ENCODE assay signal across 8 cellular contexts in genomic region chr6:71349395-71349794, GRCh38.
DNase-seq lines count a peak whose midpoint lies in the region; ATAC-seq and TF ChIP-seq lines count a peak whose summit lies in the region.

No MANE protein-coding gene starts in this region.

- no peaks in the 10 kb centered on the region for H4K20me1 ChIP-seq in GM23338 (replicated peaks; ENCODE audit: insufficient read depth)

- H3K27ac Mint-ChIP-seq in GM23338 = no peak overlapping the region
- no peak overlapping the region for H3K27ac Mint-ChIP-seq in activated naive CD8-positive, alpha-beta T cell treated with anti-CD3 and anti-CD28 coated beads for 36 hours

- ATAC-seq in GM23338 (no peak), Panc1 (no peak), GM21360 (IDR thresholded peaks at IDR 0.05; ENCODE audit: unreplicated experiment) (no peak)

- no TSS peak for BruUV-seq in Panc1 (replicated peaks; lab: Mats Ljungman, UMichigan)

- no peak overlapping the region for H2AFZ ChIP-seq in GM23338

- H3K36me3 ChIP-seq in GM23338 (ENCODE audit: insufficient read depth) (no peaks in the 10 kb centered on the region), Panc1 (ENCODE audit: control insufficient read depth, insufficient read depth, low read length) (no peaks in the 10 kb centered on the region), esophagus muscularis mucosa (no peaks in the 10 kb centered on the region)

- POLR2A ChIA-PET in Panc1 (lab: Charles Lee) = no interaction called here

- no peaks in the 10 kb centered on the region for H3K79me2 ChIP-seq in GM23338 (replicated peaks; ENCODE audit: insufficient read depth)

- WGBS in esophagus muscularis mucosa = 35% methylated on average over 3 of the region's 3 CpGs

- TF ChIP-seq EP300 in esophagus muscularis mucosa (IDR thresholded peaks at IDR 0.05) = no peak

- H3K27ac ChIP-seq in GM23338 (ENCODE audit: low read depth) = no peak overlapping the region
- no peak overlapping the region for H3K27ac ChIP-seq in Panc1 (ENCODE audit: low read length)
- H3K27ac ChIP-seq in esophagus muscularis mucosa (replicated peaks in 1 of 4) = peak overlapping the region; percentile 3 to 79 (median 67)

- H3K4me2 ChIP-seq in GM23338 = no peak overlapping the region

- H3K9me3 ChIP-seq in Panc1 (ENCODE audit: control insufficient read depth, insufficient read depth, low read depth, low read length) (no peaks in the 10 kb centered on the region), esophagus muscularis mucosa (no peaks in the 10 kb centered on the region)

- H3K4me1 ChIP-seq in GM23338 (ENCODE audit: insufficient read depth) (no peaks in the 10 kb centered on the region), Panc1 (ENCODE audit: control insufficient read depth, insufficient read depth, low read length) (no peaks in the 10 kb centered on the region), esophagus muscularis mucosa (peaks cover 20 to 26% (median 22%) of the 10 kb centered on the region in 4 donors)

- TF ChIP-seq CTCF in AG09309 (IDR thresholded peaks at IDR 0.05; ENCODE audit: control insufficient read depth, insufficient read depth, low read depth, low read length, missing control alignments) (peak; percentile 44), GM23338 (conservative IDR thresholded peaks at IDR 0.05; ENCODE audit: low read depth in 2 of 2) (peak in 1 of 2 experiments; percentile 87; a peak in 3 of 4 replicates), Panc1 (IDR thresholded peaks at IDR 0.05) (peak; percentile 73; the same call in 1 of the 2 replicates), esophagus muscularis mucosa (IDR thresholded peaks at IDR 0.05) (peak; percentile 64 to 78 (median 69))

- TF ChIP-seq POLR2A in esophagus muscularis mucosa (IDR thresholded peaks at IDR 0.05; ENCODE audit: low read depth) = no peak

- no peak for DNase-seq in AG09309 (ENCODE audit: low read depth)
- peak; percentile 60 for DNase-seq in GM23338 (ENCODE audit: low spot score)
- no peak for DNase-seq in Panc1 (ENCODE audit: low read depth, low spot score)
- DNase-seq in esophagus muscularis mucosa (ENCODE audit: extremely low spot score) = no peak
- peak; percentile 57 for DNase-seq in renal cortical epithelial cell (ENCODE audit: low read depth)
- DNase-seq in OCI-M2 (lab: John Stamatoyannopoulos, UW; ENCODE audit: unreplicated experiment) = no peak
- DNase-seq in activated naive CD8-positive, alpha-beta T cell treated with anti-CD3 and anti-CD28 coated beads for 36 hours = no peak

- H3K27me3 ChIP-seq in GM23338 (ENCODE audit: insufficient read depth) (no peaks in the 10 kb centered on the region), Panc1 (ENCODE audit: control insufficient read depth, insufficient read depth, low read length) (no peaks in the 10 kb centered on the region), esophagus muscularis mucosa (no peaks in the 10 kb centered on the region)

- no peaks in the 10 kb centered on the region for H3K9me2 ChIP-seq in GM23338 (ENCODE audit: insufficient read depth)

- H3F3A ChIP-seq in GM23338 (replicated peaks; ENCODE audit: low read depth) = no peaks in the 10 kb centered on the region

- no peaks in the 10 kb centered on the region for H3K9me3 Mint-ChIP-seq in GM23338
- no peaks in the 10 kb centered on the region for H3K9me3 Mint-ChIP-seq in activated naive CD8-positive, alpha-beta T cell treated with anti-CD3 and anti-CD28 coated beads for 36 hours

- H3K4me3 ChIP-seq in AG09309 (ENCODE audit: control insufficient read depth, low read depth, low read length) (no peak overlapping the region), GM23338 (no peak overlapping the region), Panc1 (ENCODE audit: low read depth in 2 of 2, low read length in 2 of 2) (no peak overlapping the region), esophagus muscularis mucosa (no peak overlapping the region)

- CTCF ChIA-PET in Panc1 (lab: Charles Lee) = no interaction called here

- H3K4me1 Mint-ChIP-seq in GM23338 = peaks cover 4% of the 10 kb centered on the region; the same call in 1 of the 3 replicates
- H3K4me1 Mint-ChIP-seq in activated naive CD8-positive, alpha-beta T cell treated with anti-CD3 and anti-CD28 coated beads for 36 hours = peaks cover 3% of the 10 kb centered on the region

- in situ Hi-C loops in Panc1 (cut with HindIII; ENCODE audit: low pct_unique_long_range_greater_than_20kb, low sequenced_read_pairs) = no loop called here

- H3K27me3 Mint-ChIP-seq in GM23338 (ENCODE audit: insufficient read depth, low read depth, poor library complexity) = no peaks in the 10 kb centered on the region
- peaks cover 4% of the 10 kb centered on the region for H3K27me3 Mint-ChIP-seq in activated naive CD8-positive, alpha-beta T cell treated with anti-CD3 and anti-CD28 coated beads for 36 hours

- intact Hi-C loops in Panc1 (cut with micrococcal nuclease; ENCODE audit: unreplicated experiment) (loop anchor here (2.0 to 10.0 kb wide), 2 partner anchors 159 to 335 kb away; no protein-coding TSS in a partner anchor), esophagus muscularis mucosa (cut with DNase I) (loop anchor here (2.0 kb wide), 1 partner anchor 159 kb away; no protein-coding TSS in a partner anchor)

- no peak overlapping the region for H3K4me3 Mint-ChIP-seq in GM23338
- no peak overlapping the region for H3K4me3 Mint-ChIP-seq in activated naive CD8-positive, alpha-beta T cell treated with anti-CD3 and anti-CD28 coated beads for 36 hours

- no peaks in the 10 kb centered on the region for H3K36me3 Mint-ChIP-seq in GM23338 (ENCODE audit: low read depth)
- no peaks in the 10 kb centered on the region for H3K36me3 Mint-ChIP-seq in activated naive CD8-positive, alpha-beta T cell treated with anti-CD3 and anti-CD28 coated beads for 36 hours

TF ChIP-seq in GM23338, 12 proteins besides CTCF, POLR2A, EP300 and RAD21 (continues in another document):
- TF ChIP-seq ZNF462 (CRISPR knock-in tag; IDR thresholded peaks at IDR 0.05) (no peak), POLR2AphosphoS5 (IDR thresholded peaks at IDR 0.05; ENCODE audit: low read depth) (no peak), EZH2phosphoT487 (IDR thresholded peaks at IDR 0.05; ENCODE audit: unreplicated experiment) (no peak), ZNF114 (CRISPR knock-in tag; IDR thresholded peaks at IDR 0.05) (no peak), STAT1 (IDR thresholded peaks at IDR 0.05; ENCODE audit: unreplicated experiment) (no peak), CREB1 (CRISPR knock-in tag; IDR thresholded peaks at IDR 0.05; ENCODE audit: low read depth) (no peak)

Comparison
In these comparisons a context has a peak if more than half of its experiments do, and no peak if none do; other contexts are left out.
1. DNase-seq: peak in GM23338 (single experiment) and renal cortical epithelial cell (single experiment); none in AG09309 (single experiment), Panc1 (single experiment), esophagus muscularis mucosa (single experiment), OCI-M2 (single experiment) and activated naive CD8-positive, alpha-beta T cell treated with anti-CD3 and anti-CD28 coated beads for 36 hours (single experiment).
2. H3K27ac ChIP-seq: peak in esophagus muscularis mucosa (4 of 4); none in GM23338 (single experiment) and Panc1 (single experiment).